ENCODE assay signal across 1 cellular context in the genomic region with DNA sequence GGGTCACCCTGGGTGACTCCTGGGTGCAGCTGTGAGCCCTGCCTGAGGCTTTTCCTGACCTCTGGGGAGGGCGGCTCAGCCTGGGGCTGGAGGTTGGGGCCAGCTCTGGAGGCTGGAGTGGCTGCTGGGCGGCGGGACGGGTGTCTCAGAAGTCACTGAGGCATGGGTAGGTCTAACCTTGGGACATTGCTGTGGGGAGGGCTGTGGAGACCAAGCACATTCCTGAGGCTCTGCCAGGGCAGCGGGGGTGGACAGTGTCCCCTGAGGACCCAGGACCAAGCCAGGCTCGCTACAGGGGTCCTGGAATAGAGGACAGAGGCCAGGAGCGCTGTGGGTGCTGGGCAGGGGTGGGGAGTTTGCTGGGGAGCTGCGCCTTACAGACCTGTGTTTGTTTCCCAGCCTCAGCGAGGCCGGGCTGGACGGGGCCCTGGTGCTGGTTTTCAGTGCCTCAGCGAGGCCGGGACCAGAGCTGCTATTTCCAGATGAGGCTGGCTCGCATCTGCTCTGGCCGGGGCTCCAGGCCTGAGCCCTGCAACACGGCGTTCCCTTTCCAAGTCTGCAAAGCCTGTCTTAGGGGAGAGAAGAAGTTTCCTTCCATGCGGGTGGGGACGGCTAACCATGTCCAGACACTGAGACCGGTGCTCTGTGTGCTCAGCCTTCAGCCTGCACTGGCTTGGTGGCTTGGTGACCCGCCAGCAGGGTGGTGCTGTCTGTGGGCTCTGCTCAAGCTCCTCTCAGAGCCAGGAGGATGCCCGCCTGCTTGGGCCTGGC.
TF ChIP-seq lines count a peak whose summit lies in the region.

No MANE protein-coding gene starts in this region.

TF ChIP-seq in H1, 55 proteins besides CTCF, POLR2A, EP300 and RAD21:
- TF ChIP-seq, protein P1, sequence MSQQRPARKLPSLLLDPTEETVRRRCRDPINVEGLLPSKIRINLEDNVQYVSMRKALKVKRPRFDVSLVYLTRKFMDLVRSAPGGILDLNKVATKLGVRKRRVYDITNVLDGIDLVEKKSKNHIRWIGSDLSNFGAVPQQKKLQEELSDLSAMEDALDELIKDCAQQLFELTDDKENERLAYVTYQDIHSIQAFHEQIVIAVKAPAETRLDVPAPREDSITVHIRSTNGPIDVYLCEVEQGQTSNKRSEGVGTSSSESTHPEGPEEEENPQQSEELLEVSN (IDR thresholded peaks at IDR 0.05): no peak
- no peak for TF ChIP-seq SAP30 (IDR thresholded peaks at IDR 0.05; ENCODE audit: insufficient read depth, insufficient replicate concordance, low read length)
- TF ChIP-seq RFX5 (IDR thresholded peaks at IDR 0.05; ENCODE audit: borderline replicate concordance, low read depth, low read length): no peak
- TF ChIP-seq SRF (IDR thresholded peaks at IDR 0.05; ENCODE audit: low read depth, low read length): no peak
- no peak for TF ChIP-seq RXRA (IDR thresholded peaks at IDR 0.05; ENCODE audit: insufficient read depth, low read depth, low read length)
- TF ChIP-seq RNF2 (IDR thresholded peaks at IDR 0.05; ENCODE audit: borderline replicate concordance, low read depth, low read length, missing control alignments, poor library complexity, severe bottlenecking): no peak
- TF ChIP-seq SUZ12 (IDR thresholded peaks at IDR 0.05; ENCODE audit: low read length): no peak
- no peak for TF ChIP-seq EZH2 (IDR thresholded peaks at IDR 0.05; ENCODE audit: low read depth, low read length, severe bottlenecking)
- TF ChIP-seq, protein P2, sequence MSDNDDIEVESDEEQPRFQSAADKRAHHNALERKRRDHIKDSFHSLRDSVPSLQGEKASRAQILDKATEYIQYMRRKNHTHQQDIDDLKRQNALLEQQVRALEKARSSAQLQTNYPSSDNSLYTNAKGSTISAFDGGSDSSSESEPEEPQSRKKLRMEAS (IDR thresholded peaks at IDR 0.05): no peak
- no peak for TF ChIP-seq BACH1 (IDR thresholded peaks at IDR 0.05; ENCODE audit: low read length)
- no peak for TF ChIP-seq CHD1 (IDR thresholded peaks at IDR 0.05; ENCODE audit: low read depth, low read length)
- TF ChIP-seq SP1 (IDR thresholded peaks at IDR 0.05; ENCODE audit: low read depth, low read length): no peak
- TF ChIP-seq ASH2L (IDR thresholded peaks at IDR 0.05; ENCODE audit: low read length): no peak
- TF ChIP-seq ZNF274 (IDR thresholded peaks at IDR 0.05; ENCODE audit: borderline replicate concordance, extremely low read depth, low read length): no peak
- no peak for TF ChIP-seq TEAD4 (IDR thresholded peaks at IDR 0.05; ENCODE audit: low read depth, low read length)
- no peak for TF ChIP-seq TAF1 (IDR thresholded peaks at IDR 0.05; ENCODE audit: low read depth, low read length)
- TF ChIP-seq TBP (IDR thresholded peaks at IDR 0.05; ENCODE audit: low read depth, low read length): no peak
